In the genomic region with DNA sequence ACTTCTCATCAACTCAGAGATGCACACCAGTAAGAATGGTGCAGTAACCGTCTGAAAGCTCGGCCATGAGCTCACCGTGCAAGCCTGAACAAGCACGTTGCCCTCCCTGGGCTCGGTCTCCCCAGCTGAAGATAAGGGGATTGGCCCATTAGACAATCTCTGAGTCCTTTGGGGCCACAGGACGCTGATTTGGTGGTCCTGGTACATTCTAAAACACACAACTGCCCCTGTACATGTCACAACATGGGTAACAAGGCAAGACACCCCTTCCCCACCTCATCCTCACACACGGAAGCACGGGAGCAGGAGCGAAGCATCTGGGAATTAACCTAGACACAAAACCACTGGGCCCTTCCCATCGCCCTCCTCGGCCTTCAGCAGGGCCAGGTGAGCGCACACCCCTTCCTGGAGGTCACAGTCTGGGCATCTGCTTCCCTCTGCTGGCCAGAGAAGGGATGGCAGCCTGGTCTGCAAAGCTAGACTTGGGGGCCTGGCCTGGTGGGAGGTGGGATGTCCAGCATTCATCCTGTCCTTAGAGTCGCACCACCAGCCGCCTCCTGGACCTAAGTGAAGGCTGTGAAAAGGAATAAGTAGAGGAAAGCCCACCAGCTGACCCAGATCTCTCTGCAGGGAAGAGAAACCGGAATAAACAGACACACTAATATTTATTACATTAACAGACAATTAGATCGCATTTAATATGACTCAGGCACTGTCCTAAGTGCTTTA, we compare ENCODE assay signal across 8 cellular contexts. TPM values are rescaled to one million over a fixed set of nuclear protein-coding genes. Genes with fewer than 3 reads are reported as not detected.
DNase-seq lines count a peak whose midpoint lies in the region; ATAC-seq lines count a peak whose summit lies in the region.

No MANE protein-coding gene starts in this region.

- no peak overlapping the region for H3K4ac ChIP-seq in mesendoderm (ENCODE audit: low read depth, low read length)

- peaks cover 39% of the 10 kb centered on the region for H3K27me3 Mint-ChIP-seq in activated CD4-positive, alpha-beta T cell treated with anti-CD3 and anti-CD28 coated beads, Interleukin-2, amount 10 ng/mL, durations not matched to agents 7 days and 5 days

- no CpG with 5 or more reads among the region's 16 CpGs for WGBS in mesendoderm (ENCODE audit: extremely low coverage, insufficient coverage, low lambda C conversion rate)

- H3K36me3 ChIP-seq in mesendoderm (ENCODE audit: control insufficient read depth, insufficient read depth, low read length) = no peaks in the 10 kb centered on the region

- H3K56ac ChIP-seq in mesendoderm (ENCODE audit: low read length) = no peak overlapping the region

- H3K4me1 Mint-ChIP-seq in activated CD4-positive, alpha-beta T cell treated with anti-CD3 and anti-CD28 coated beads, Interleukin-2, amount 10 ng/mL, durations not matched to agents 7 days and 5 days = peaks cover 8% of the 10 kb centered on the region

- H3K27ac ChIP-seq in mesendoderm (ENCODE audit: low read depth, low read length) = no peak overlapping the region

- in situ Hi-C loops in G401 (cut with HindIII; ENCODE audit: low sequenced_read_pairs) = loop anchor here (25.0 kb wide), 1 partner anchor 155 kb away; a partner anchor contains a TSS

- H3K79me2 ChIP-seq in mesendoderm (ENCODE audit: control insufficient read depth, insufficient read depth, low read length) = no peaks in the 10 kb centered on the region

- no peak overlapping the region for H3K23ac ChIP-seq in mesendoderm (ENCODE audit: low read length)

- H4K5ac ChIP-seq in mesendoderm (ENCODE audit: low read length) = no peak overlapping the region

- H3K9me3 Mint-ChIP-seq in activated CD4-positive, alpha-beta T cell treated with anti-CD3 and anti-CD28 coated beads, Interleukin-2, amount 10 ng/mL, durations not matched to agents 7 days and 5 days = no peaks in the 10 kb centered on the region

- H2BK120ac ChIP-seq in mesendoderm (ENCODE audit: low read depth, low read length) = no peak overlapping the region

- no peaks in the 10 kb centered on the region for H3K4me1 ChIP-seq in mesendoderm (ENCODE audit: control insufficient read depth, low read depth, low read length)

- H2BK5ac ChIP-seq in mesendoderm (ENCODE audit: low read length) = no peak overlapping the region

- H3K18ac ChIP-seq in mesendoderm (ENCODE audit: low read length) = no peak overlapping the region

- CTCF ChIA-PET in activated CD4-positive, alpha-beta T cell treated with anti-CD3 and anti-CD28 coated beads, Interleukin-2, amount 10 ng/mL, durations not matched to agents 7 days and 5 days (lab: Charles Lee) = interaction anchor here (0.5 to 4.0 kb wide), 28 partner anchors 9 to 1420 kb away, joined by 3 to 27 read pairs (median 4); a partner anchor contains a TSS

- no peaks in the 10 kb centered on the region for H3K36me3 Mint-ChIP-seq in activated CD4-positive, alpha-beta T cell treated with anti-CD3 and anti-CD28 coated beads, Interleukin-2, amount 10 ng/mL, durations not matched to agents 7 days and 5 days (ENCODE audit: low read depth)

- peak; percentile 71 for DNase-seq in G401 (ENCODE audit: low spot score)
- DNase-seq in NCI-H2196 (lab: John Stamatoyannopoulos, UW; ENCODE audit: unreplicated experiment) = peak; percentile 89
- DNase-seq in activated CD4-positive, alpha-beta T cell treated with anti-CD3 and anti-CD28 coated beads, Interleukin-2, amount 10 ng/mL, durations not matched to agents 7 days and 5 days = peak; percentile 81
- DNase-seq in dermis blood vessel endothelial cell = peak; percentile 75
- DNase-seq in mesendoderm = peak; percentile 89
- peak; percentile 50 to 70 for DNase-seq in stimulated activated CD8-positive, alpha-beta memory T cell treated with anti-CD3 and anti-CD28 coated beads, Interleukin-4, amount 100 ng/mL, for 4 hours (ENCODE audit: low read depth in 2 of 2, low spot score in 1 of 2)

- H2AK5ac ChIP-seq in mesendoderm (ENCODE audit: low read length) = no peak overlapping the region

- H3K9ac ChIP-seq in mesendoderm (ENCODE audit: low read length) = no peak overlapping the region

- H2BK15ac ChIP-seq in mesendoderm (replicated peaks; ENCODE audit: low read depth) = no peak overlapping the region

- ATAC-seq in HG02571 (IDR thresholded peaks at IDR 0.05; ENCODE audit: unreplicated experiment) (peak; percentile 54), HG03135 (IDR thresholded peaks at IDR 0.05; ENCODE audit: unreplicated experiment) (no peak)

- no peak overlapping the region for H3K4me3 Mint-ChIP-seq in activated CD4-positive, alpha-beta T cell treated with anti-CD3 and anti-CD28 coated beads, Interleukin-2, amount 10 ng/mL, durations not matched to agents 7 days and 5 days

- POLR2A ChIA-PET in activated CD4-positive, alpha-beta T cell treated with anti-CD3 and anti-CD28 coated beads, Interleukin-2, amount 10 ng/mL, durations not matched to agents 7 days and 5 days (lab: Charles Lee) = no interaction called here

- no peak overlapping the region for H3K4me2 ChIP-seq in mesendoderm (ENCODE audit: low read length)

- no peaks in the 10 kb centered on the region for H3K79me1 ChIP-seq in mesendoderm (ENCODE audit: low read length)

- no peak overlapping the region for H4K8ac ChIP-seq in mesendoderm (ENCODE audit: low read depth, low read length)

- peak overlapping the region; percentile 36 for H3K27ac Mint-ChIP-seq in activated CD4-positive, alpha-beta T cell treated with anti-CD3 and anti-CD28 coated beads, Interleukin-2, amount 10 ng/mL, durations not matched to agents 7 days and 5 days

- H3K27me3 ChIP-seq in mesendoderm (ENCODE audit: insufficient read depth, low read length, poor library complexity) = peaks cover 3% of the 10 kb centered on the region

- H3K4me3 ChIP-seq in mesendoderm (ENCODE audit: low read length) = no peak overlapping the region

RNA-seq across cellular contexts. Expression of a gene that starts 18.9 kb away (rescaled TPM):
- 52.2 and 64.7 TPM in 2 replicates for total RNA-seq in G401 (2014; rRNA removed; shearing (Covaris generic))
- total RNA-seq in activated CD4-positive, alpha-beta T cell treated with anti-CD3 and anti-CD28 coated beads, Interleukin-2, amount 10 ng/mL, durations not matched to agents 7 days and 5 days = 10 to 100 TPM; 24.3 to 27.8 TPM
- total RNA-seq in dermis blood vessel endothelial cell = 14.3 and 18.2 TPM in 2 replicates
- polyA plus RNA-seq in mesendoderm (2013, experiment 1 of 2) = 13.5 TPM
- polyA plus RNA-seq in mesendoderm (2013, experiment 2 of 2) = 13.2 TPM
